ENCODE assay signal across 1 cellular context in the genomic region with DNA sequence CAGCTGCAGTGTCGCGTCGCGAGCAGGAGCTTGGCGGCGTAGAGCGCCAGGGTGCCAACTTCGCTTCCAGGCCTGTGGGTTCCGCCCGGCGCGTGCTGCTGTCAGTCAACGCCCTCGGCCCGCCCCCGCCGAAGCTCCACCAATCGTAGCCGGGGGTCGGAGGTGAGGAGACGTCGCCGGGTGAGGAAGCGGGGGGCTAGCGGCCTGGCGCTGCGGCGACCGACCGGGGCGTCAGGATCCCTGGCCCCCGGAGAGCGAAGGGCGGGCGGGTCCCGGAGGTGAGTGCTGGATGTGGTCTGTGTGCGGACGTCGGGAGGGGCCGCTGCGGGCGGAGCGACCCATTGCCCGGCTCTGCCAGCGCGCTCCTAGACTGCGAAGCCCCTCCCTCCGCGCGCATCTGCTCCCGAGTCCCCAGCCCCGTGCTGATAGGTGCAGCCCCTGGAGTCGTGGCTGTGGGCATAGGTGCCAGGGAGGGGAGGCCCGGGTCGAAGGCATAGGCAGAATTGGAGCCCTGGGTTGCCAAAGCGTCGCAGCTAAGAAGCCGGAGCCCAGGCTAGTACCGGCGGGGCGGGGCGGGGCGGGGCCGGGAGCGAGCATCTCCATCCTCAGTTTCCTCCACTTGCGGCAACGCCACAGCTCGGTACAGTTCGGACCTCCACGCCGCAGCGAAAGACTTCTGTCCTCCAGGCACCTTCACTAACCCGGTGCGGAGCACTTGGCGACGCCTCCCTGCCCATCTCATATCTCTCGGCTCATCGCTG.
A peak's percentile ranks its signal among the peaks of the same experiment; 100 is the strongest.
TF ChIP-seq lines count a peak whose summit lies in the region.

A gene (plus strand): TSS at position 165 of the 761 bp plus-strand sequence. CDS start 6,386 bp downstream, outside the sequence.

TF ChIP-seq in HepG2, 621 proteins besides CTCF, POLR2A, EP300 and RAD21 (continued from another document and continues in another):
- TF ChIP-seq, protein P1, sequence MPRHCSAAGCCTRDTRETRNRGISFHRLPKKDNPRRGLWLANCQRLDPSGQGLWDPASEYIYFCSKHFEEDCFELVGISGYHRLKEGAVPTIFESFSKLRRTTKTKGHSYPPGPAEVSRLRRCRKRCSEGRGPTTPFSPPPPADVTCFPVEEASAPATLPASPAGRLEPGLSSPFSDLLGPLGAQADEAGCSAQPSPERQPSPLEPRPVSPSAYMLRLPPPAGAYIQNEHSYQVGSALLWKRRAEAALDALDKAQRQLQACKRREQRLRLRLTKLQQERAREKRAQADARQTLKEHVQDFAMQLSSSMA (CRISPR knock-in tag; IDR thresholded peaks at IDR 0.05), result 0 out of 2 replicates have a peak, but pooled peaks have one; percentile 70
- TF ChIP-seq EEA1 (CRISPR knock-in tag; IDR thresholded peaks at IDR 0.05; ENCODE audit: borderline replicate concordance), result peak; percentile 68
- TF ChIP-seq, protein P2, sequence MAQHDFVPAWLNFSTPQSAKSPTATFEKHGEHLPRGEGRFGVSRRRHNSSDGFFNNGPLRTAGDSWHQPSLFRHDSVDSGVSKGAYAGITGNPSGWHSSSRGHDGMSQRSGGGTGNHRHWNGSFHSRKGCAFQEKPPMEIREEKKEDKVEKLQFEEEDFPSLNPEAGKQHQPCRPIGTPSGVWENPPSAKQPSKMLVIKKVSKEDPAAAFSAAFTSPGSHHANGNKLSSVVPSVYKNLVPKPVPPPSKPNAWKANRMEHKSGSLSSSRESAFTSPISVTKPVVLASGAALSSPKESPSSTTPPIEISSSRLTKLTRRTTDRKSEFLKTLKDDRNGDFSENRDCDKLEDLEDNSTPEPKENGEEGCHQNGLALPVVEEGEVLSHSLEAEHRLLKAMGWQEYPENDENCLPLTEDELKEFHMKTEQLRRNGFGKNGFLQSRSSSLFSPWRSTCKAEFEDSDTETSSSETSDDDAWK (CRISPR knock-in tag; IDR thresholded peaks at IDR 0.05), result no peak
- TF ChIP-seq, protein P3, sequence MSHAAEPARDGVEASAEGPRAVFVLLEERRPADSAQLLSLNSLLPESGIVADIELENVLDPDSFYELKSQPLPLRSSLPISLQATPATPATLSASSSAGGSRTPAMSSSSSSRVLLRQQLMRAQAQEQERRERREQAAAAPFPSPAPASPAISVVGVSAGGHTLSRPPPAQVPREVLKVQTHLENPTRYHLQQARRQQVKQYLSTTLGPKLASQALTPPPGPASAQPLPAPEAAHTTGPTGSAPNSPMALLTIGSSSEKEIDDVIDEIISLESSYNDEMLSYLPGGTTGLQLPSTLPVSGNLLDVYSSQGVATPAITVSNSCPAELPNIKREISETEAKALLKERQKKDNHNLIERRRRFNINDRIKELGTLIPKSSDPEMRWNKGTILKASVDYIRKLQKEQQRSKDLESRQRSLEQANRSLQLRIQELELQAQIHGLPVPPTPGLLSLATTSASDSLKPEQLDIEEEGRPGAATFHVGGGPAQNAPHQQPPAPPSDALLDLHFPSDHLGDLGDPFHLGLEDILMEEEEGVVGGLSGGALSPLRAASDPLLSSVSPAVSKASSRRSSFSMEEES (CRISPR knock-in tag; IDR thresholded peaks at IDR 0.05), result peak; percentile 34; the same call in 1 of the 2 replicates
- peak; percentile 76; the same call in 1 of the 2 replicates for TF ChIP-seq ZNF256 (CRISPR knock-in tag; conservative IDR thresholded peaks at IDR 0.05)
- TF ChIP-seq ZNF724P (CRISPR knock-in tag; IDR thresholded peaks at IDR 0.05; ENCODE audit: borderline replicate concordance), result peak; percentile 97
- TF ChIP-seq KLF16 (CRISPR knock-in tag; IDR thresholded peaks at IDR 0.05), result peak in 1 of 2 experiments; percentile 64; a peak in 2 of 4 replicates
- TF ChIP-seq, protein P4, sequence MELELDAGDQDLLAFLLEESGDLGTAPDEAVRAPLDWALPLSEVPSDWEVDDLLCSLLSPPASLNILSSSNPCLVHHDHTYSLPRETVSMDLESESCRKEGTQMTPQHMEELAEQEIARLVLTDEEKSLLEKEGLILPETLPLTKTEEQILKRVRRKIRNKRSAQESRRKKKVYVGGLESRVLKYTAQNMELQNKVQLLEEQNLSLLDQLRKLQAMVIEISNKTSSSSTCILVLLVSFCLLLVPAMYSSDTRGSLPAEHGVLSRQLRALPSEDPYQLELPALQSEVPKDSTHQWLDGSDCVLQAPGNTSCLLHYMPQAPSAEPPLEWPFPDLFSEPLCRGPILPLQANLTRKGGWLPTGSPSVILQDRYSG (CRISPR knock-in tag; IDR thresholded peaks at IDR 0.05), result peak; percentile 92; the same call in 1 of the 2 replicates
- peak; percentile 17 for TF ChIP-seq BCL6 (CRISPR knock-in tag; IDR thresholded peaks at IDR 0.05)
- TF ChIP-seq ZNF282 (IDR thresholded peaks at IDR 0.05; ENCODE audit: partially characterized antibody), result no peak
- TF ChIP-seq, protein P5, sequence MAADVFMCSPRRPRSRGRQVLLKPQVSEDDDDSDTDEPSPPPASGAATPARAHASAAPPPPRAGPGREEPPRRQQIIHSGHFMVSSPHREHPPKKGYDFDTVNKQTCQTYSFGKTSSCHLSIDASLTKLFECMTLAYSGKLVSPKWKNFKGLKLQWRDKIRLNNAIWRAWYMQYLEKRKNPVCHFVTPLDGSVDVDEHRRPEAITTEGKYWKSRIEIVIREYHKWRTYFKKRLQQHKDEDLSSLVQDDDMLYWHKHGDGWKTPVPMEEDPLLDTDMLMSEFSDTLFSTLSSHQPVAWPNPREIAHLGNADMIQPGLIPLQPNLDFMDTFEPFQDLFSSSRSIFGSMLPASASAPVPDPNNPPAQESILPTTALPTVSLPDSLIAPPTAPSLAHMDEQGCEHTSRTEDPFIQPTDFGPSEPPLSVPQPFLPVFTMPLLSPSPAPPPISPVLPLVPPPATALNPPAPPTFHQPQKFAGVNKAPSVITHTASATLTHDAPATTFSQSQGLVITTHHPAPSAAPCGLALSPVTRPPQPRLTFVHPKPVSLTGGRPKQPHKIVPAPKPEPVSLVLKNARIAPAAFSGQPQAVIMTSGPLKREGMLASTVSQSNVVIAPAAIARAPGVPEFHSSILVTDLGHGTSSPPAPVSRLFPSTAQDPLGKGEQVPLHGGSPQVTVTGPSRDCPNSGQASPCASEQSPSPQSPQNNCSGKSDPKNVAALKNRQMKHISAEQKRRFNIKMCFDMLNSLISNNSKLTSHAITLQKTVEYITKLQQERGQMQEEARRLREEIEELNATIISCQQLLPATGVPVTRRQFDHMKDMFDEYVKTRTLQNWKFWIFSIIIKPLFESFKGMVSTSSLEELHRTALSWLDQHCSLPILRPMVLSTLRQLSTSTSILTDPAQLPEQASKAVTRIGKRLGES (CRISPR knock-in tag; IDR thresholded peaks at IDR 0.05; ENCODE audit: borderline replicate concordance), result no peak
- no peak for TF ChIP-seq NONO (IDR thresholded peaks at IDR 0.05)
- TF ChIP-seq NONO (CRISPR knock-in tag; conservative IDR thresholded peaks at IDR 0.05), result peak; percentile 60
- TF ChIP-seq ZNF713 (CRISPR knock-in tag; IDR thresholded peaks at IDR 0.05), result 0 out of 2 replicates have a peak, but pooled peaks have one; percentile 31
- no peak for TF ChIP-seq HDAC6 (IDR thresholded peaks at IDR 0.05; ENCODE audit: low read depth, low read length)
- TF ChIP-seq, protein P6, sequence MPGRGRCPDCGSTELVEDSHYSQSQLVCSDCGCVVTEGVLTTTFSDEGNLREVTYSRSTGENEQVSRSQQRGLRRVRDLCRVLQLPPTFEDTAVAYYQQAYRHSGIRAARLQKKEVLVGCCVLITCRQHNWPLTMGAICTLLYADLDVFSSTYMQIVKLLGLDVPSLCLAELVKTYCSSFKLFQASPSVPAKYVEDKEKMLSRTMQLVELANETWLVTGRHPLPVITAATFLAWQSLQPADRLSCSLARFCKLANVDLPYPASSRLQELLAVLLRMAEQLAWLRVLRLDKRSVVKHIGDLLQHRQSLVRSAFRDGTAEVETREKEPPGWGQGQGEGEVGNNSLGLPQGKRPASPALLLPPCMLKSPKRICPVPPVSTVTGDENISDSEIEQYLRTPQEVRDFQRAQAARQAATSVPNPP (CRISPR knock-in tag; IDR thresholded peaks at IDR 0.05), result peak; percentile 84; the same call in 1 of the 2 replicates
- TF ChIP-seq ZNF670 (CRISPR knock-in tag; IDR thresholded peaks at IDR 0.05; ENCODE audit: borderline replicate concordance), result 0 out of 2 replicates have a peak, but pooled peaks have one; percentile 47
- TF ChIP-seq, protein P7, sequence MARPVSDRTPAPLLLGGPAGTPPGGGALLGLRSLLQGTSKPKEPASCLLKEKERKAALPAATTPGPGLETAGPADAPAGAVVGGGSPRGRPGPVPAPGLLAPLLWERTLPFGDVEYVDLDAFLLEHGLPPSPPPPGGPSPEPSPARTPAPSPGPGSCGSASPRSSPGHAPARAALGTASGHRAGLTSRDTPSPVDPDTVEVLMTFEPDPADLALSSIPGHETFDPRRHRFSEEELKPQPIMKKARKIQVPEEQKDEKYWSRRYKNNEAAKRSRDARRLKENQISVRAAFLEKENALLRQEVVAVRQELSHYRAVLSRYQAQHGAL (CRISPR knock-in tag; IDR thresholded peaks at IDR 0.05; ENCODE audit: not compliant biosample characterization), result peak; percentile 94
- TF ChIP-seq, protein P8, sequence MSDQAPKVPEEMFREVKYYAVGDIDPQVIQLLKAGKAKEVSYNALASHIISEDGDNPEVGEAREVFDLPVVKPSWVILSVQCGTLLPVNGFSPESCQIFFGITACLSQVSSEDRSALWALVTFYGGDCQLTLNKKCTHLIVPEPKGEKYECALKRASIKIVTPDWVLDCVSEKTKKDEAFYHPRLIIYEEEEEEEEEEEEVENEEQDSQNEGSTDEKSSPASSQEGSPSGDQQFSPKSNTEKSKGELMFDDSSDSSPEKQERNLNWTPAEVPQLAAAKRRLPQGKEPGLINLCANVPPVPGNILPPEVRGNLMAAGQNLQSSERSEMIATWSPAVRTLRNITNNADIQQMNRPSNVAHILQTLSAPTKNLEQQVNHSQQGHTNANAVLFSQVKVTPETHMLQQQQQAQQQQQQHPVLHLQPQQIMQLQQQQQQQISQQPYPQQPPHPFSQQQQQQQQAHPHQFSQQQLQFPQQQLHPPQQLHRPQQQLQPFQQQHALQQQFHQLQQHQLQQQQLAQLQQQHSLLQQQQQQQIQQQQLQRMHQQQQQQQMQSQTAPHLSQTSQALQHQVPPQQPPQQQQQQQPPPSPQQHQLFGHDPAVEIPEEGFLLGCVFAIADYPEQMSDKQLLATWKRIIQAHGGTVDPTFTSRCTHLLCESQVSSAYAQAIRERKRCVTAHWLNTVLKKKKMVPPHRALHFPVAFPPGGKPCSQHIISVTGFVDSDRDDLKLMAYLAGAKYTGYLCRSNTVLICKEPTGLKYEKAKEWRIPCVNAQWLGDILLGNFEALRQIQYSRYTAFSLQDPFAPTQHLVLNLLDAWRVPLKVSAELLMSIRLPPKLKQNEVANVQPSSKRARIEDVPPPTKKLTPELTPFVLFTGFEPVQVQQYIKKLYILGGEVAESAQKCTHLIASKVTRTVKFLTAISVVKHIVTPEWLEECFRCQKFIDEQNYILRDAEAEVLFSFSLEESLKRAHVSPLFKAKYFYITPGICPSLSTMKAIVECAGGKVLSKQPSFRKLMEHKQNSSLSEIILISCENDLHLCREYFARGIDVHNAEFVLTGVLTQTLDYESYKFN (CRISPR knock-in tag; conservative IDR thresholded peaks at IDR 0.05), result 0 out of 2 replicates have a peak, but pooled peaks have one; percentile 18
- TF ChIP-seq, protein P9, sequence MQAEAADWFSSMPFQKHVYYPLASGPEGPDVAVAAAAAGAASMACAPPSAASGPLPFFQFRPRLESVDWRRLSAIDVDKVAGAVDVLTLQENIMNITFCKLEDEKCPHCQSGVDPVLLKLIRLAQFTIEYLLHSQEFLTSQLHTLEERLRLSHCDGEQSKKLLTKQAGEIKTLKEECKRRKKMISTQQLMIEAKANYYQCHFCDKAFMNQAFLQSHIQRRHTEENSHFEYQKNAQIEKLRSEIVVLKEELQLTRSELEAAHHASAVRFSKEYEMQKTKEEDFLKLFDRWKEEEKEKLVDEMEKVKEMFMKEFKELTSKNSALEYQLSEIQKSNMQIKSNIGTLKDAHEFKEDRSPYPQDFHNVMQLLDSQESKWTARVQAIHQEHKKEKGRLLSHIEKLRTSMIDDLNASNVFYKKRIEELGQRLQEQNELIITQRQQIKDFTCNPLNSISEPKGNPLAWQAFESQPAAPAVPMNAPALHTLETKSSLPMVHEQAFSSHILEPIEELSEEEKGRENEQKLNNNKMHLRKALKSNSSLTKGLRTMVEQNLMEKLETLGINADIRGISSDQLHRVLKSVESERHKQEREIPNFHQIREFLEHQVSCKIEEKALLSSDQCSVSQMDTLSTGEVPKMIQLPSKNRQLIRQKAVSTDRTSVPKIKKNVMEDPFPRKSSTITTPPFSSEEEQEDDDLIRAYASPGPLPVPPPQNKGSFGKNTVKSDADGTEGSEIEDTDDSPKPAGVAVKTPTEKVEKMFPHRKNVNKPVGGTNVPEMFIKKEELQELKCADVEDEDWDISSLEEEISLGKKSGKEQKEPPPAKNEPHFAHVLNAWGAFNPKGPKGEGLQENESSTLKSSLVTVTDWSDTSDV (CRISPR knock-in tag; IDR thresholded peaks at IDR 0.05), result peak; percentile 88
- TF ChIP-seq, protein P10, sequence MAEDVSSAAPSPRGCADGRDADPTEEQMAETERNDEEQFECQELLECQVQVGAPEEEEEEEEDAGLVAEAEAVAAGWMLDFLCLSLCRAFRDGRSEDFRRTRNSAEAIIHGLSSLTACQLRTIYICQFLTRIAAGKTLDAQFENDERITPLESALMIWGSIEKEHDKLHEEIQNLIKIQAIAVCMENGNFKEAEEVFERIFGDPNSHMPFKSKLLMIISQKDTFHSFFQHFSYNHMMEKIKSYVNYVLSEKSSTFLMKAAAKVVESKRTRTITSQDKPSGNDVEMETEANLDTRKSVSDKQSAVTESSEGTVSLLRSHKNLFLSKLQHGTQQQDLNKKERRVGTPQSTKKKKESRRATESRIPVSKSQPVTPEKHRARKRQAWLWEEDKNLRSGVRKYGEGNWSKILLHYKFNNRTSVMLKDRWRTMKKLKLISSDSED (CRISPR knock-in tag; IDR thresholded peaks at IDR 0.05), result no peak
- TF ChIP-seq ZNF253 (CRISPR knock-in tag; IDR thresholded peaks at IDR 0.05; ENCODE audit: borderline replicate concordance), result no peak
- no peak for TF ChIP-seq MATR3 (CRISPR knock-in tag; IDR thresholded peaks at IDR 0.05)
- TF ChIP-seq HOXA3 (CRISPR knock-in tag; IDR thresholded peaks at IDR 0.05), result peak; percentile 74
- TF ChIP-seq SALL2 (CRISPR knock-in tag; IDR thresholded peaks at IDR 0.05), result peak; percentile 43; the same call in 1 of the 2 replicates
- TF ChIP-seq ZNF225 (CRISPR knock-in tag; IDR thresholded peaks at IDR 0.05), result 0 out of 2 replicates have a peak, but pooled peaks have one; percentile 36
- no peak for TF ChIP-seq SRF (IDR thresholded peaks at IDR 0.05; ENCODE audit: low read depth, low read length)
- no peak for TF ChIP-seq CCAR2 (optimal IDR thresholded peaks at IDR 0.05; ENCODE audit: low read depth, low read length)
- TF ChIP-seq, protein P11, sequence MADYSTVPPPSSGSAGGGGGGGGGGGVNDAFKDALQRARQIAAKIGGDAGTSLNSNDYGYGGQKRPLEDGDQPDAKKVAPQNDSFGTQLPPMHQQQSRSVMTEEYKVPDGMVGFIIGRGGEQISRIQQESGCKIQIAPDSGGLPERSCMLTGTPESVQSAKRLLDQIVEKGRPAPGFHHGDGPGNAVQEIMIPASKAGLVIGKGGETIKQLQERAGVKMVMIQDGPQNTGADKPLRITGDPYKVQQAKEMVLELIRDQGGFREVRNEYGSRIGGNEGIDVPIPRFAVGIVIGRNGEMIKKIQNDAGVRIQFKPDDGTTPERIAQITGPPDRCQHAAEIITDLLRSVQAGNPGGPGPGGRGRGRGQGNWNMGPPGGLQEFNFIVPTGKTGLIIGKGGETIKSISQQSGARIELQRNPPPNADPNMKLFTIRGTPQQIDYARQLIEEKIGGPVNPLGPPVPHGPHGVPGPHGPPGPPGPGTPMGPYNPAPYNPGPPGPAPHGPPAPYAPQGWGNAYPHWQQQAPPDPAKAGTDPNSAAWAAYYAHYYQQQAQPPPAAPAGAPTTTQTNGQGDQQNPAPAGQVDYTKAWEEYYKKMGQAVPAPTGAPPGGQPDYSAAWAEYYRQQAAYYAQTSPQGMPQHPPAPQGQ (CRISPR knock-in tag; IDR thresholded peaks at IDR 0.05; ENCODE audit: borderline replicate concordance), result no peak
- peak; percentile 59; the same call in 1 of the 2 replicates for TF ChIP-seq AHR (CRISPR knock-in tag; IDR thresholded peaks at IDR 0.05)
- TF ChIP-seq, protein P12, sequence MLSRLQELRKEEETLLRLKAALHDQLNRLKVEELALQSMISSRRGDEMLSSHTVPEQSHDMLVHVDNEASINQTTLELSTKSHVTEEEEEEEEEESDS (CRISPR knock-in tag; IDR thresholded peaks at IDR 0.05; ENCODE audit: borderline replicate concordance), result no peak
- peak; percentile 37; the same call in 1 of the 2 replicates for TF ChIP-seq TBX3 (IDR thresholded peaks at IDR 0.05; ENCODE audit: borderline replicate concordance)
